Comparison of ENCODE assay signal across 27 cellular contexts in genomic region chr5:66518052-66518451, GRCh38.
"Had no signal": no experiment of that assay in that cellular context is flagged by ENCODE, and none has a peak within 500 bp of the region (broad histone marks: within the 10 kb centered on the region; RNA-seq: fewer than 3 reads in every experiment).

No MANE protein-coding gene starts in this region.

- H3K4me1 ChIP-seq: ascending aorta, SJCRH30 had no signal

- H3K4me3 Mint-ChIP-seq: activated CD4-positive, alpha-beta T cell treated with anti-CD3 and anti-CD28 coated beads, Interleukin-2, amount 10 ng/mL, durations not matched to agents 24 days and 14 days; activated CD8-positive, alpha-beta memory T cell treated with anti-CD3 and anti-CD28 coated beads, Interleukin-2, amount 10 ng/mL, durations not matched to agents 7 days and 5 days; activated naive CD4-positive, alpha-beta T cell treated with anti-CD3 and anti-CD28 coated beads, Interleukin-2, amount 50 U/mL, for 24 hours; activated T-cell treated with anti-CD3 and anti-CD28 coated beads, Interleukin-2, amount 50 U/mL, for 24 hours; activated T-helper 1 cell treated with anti-CD3 and anti-CD28 coated beads, Interleukin-12 subunit alpha, Interleukin-12 subunit beta, Interleukin-2, Interleukin-4 antibody, amounts not matched to agents 30 ng/mL and 10 ng/mL and 1 ng/mL, durations not matched to agents 14 hours and 24 hours and 36 hours; brain; WTC11 had no signal

- H3K4me1 Mint-ChIP-seq: activated CD4-positive, alpha-beta T cell treated with anti-CD3 and anti-CD28 coated beads, Interleukin-2, amount 10 ng/mL, durations not matched to agents 24 days and 14 days; activated CD8-positive, alpha-beta memory T cell treated with anti-CD3 and anti-CD28 coated beads, Interleukin-2, amount 10 ng/mL, durations not matched to agents 7 days and 5 days; activated naive CD4-positive, alpha-beta T cell treated with anti-CD3 and anti-CD28 coated beads, Interleukin-2, amount 50 U/mL, for 24 hours; brain; WTC11 had no signal

- H3K9me3 ChIP-seq: ascending aorta, SJCRH30 had no signal

- H3K27ac Mint-ChIP-seq: activated CD4-positive, alpha-beta T cell treated with anti-CD3 and anti-CD28 coated beads, Interleukin-2, amount 10 ng/mL, durations not matched to agents 24 days and 14 days; activated CD8-positive, alpha-beta memory T cell treated with anti-CD3 and anti-CD28 coated beads, Interleukin-2, amount 10 ng/mL, durations not matched to agents 7 days and 5 days; activated naive CD4-positive, alpha-beta T cell treated with anti-CD3 and anti-CD28 coated beads, Interleukin-2, amount 50 U/mL, for 24 hours; activated T-cell treated with anti-CD3 and anti-CD28 coated beads, Interleukin-2, amount 50 U/mL, for 24 hours; activated T-helper 1 cell treated with anti-CD3 and anti-CD28 coated beads, Interleukin-12 subunit alpha, Interleukin-12 subunit beta, Interleukin-2, Interleukin-4 antibody, amounts not matched to agents 30 ng/mL and 10 ng/mL and 1 ng/mL, durations not matched to agents 14 hours and 24 hours and 36 hours; brain; WTC11 had no signal

- H3K27ac ChIP-seq: ascending aorta, RWPE1, SJCRH30 had no signal

- H3K27me3 Mint-ChIP-seq: activated T-cell treated with anti-CD3 and anti-CD28 coated beads, Interleukin-2, amount 50 U/mL, for 24 hours had no signal

- DNase-seq: activated CD4-positive, alpha-beta T cell treated with anti-CD3 and anti-CD28 coated beads for 1 hour; activated CD4-positive, alpha-beta T cell treated with anti-CD3 and anti-CD28 coated beads, Interleukin-2, amount 10 ng/mL, durations not matched to agents 24 days and 14 days; activated CD4-positive, alpha-beta T cell treated with anti-CD3 and anti-CD28 coated beads, Interleukin-2, amount 50 U/mL, for 48 hours; activated CD8-positive, alpha-beta memory T cell treated with anti-CD3 and anti-CD28 coated beads, Interleukin-2, amount 10 ng/mL, durations not matched to agents 7 days and 5 days; activated effector memory CD4-positive, alpha-beta T cell treated with Interleukin-2 at 50 U/mL for 16 hours; activated naive CD4-positive, alpha-beta T cell; activated T-cell treated with anti-CD3 and anti-CD28 coated beads, Interleukin-2, amount 50 U/mL, for 24 hours; IMR-90; Kasumi-1; KBM-7; NCI-H1105 treated with DMSO at 0.1 percent for 48 hours; NCI-H1436 treated with DMSO at 0.1 percent for 48 hours; NCI-H187; NCI-H510A; NCI-H526 treated with DMSO at 0.1 percent for 48 hours; NCI-H82; Right ventricle myocardium superior; SJCRH30; SW 1271 had no signal

- H3K27me3 ChIP-seq: ascending aorta, SJCRH30 had no signal

- H3K36me3 ChIP-seq: ascending aorta, SJCRH30 had no signal

- H3K4me3 ChIP-seq: ascending aorta, SJCRH30 had no signal

- ATAC-seq: activated CD8-positive, alpha-beta memory T cell treated with anti-CD3 and anti-CD28 coated beads, Interleukin-2, amount 10 ng/mL, durations not matched to agents 7 days and 5 days; Panc1; SK-N-SH treated with all-trans-retinoic acid at 6 μM for 48 hours; WTC11 had no signal

- H3K36me3 Mint-ChIP-seq: activated CD8-positive, alpha-beta memory T cell treated with anti-CD3 and anti-CD28 coated beads, Interleukin-2, amount 10 ng/mL, durations not matched to agents 7 days and 5 days; activated naive CD4-positive, alpha-beta T cell treated with anti-CD3 and anti-CD28 coated beads, Interleukin-2, amount 50 U/mL, for 24 hours had no signal
